ENCODE assay signal across 8 cellular contexts in genomic region chr7:102510575-102510974, GRCh38. TPM values are rescaled to one million over a fixed set of nuclear protein-coding genes. Genes with fewer than 3 reads are reported as not detected.
"Had no signal": no experiment of that assay in that cellular context is flagged by ENCODE, and none has a peak within 500 bp of the region (broad histone marks: within the 10 kb centered on the region; RNA-seq: fewer than 3 reads in every experiment).

No MANE protein-coding gene starts in this region.

RNA-seq across cellular contexts. Expression of gene SPDYE2, which starts 40.5 kb away (rescaled TPM):
- total RNA-seq: cerebellum, esophagus mucosa, gastroesophageal sphincter, mammary epithelial cell, mucosa of gallbladder, osteocyte, psoas muscle, skeletal muscle tissue had no signal
- polyA plus RNA-seq: mammary epithelial cell had no signal
